7 cellular contexts compared by ENCODE assay signal in the genomic region with DNA sequence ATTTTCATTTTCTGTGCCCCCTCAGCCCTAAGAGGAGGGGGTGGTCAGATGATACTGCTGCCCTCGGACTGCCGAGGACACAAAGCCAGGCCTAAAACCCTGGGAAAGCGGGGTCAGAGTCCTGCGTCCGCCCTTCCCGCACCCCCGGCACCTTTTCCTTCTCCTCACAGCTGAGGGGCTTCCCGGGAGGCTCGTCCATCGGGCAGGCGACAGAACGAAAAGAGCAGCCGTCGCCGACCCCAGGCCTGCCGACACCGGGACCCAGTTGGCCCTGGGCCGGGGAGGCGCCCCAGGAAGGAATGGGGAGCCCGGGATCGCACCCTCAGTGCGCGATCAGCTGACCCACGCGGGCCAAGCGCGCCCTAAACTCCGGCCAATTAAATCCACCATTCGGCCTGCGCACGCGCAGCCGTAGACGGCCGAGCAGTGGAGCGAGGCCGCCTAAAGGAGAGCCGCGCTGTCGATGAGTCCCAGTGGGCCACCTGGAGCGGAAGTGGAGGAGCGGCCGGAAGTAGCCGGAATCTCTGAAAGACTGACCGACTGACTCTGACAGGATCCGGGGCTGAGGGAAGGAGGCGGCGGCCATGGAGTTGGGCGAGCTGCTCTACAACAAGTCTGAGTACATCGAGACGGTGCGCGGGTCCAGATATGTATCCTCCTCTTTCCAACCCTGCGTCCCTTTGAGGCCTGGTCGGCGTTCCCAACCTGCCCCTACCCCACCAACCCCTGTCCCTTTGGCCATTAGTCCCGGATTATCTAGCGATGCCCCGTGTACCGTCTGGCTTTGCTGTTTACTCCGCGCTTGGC.
A peak's percentile ranks its signal among the peaks of the same experiment; 100 is the strongest.
DNase-seq lines count a peak whose midpoint lies in the region; ATAC-seq, FAIRE-seq and TF ChIP-seq lines count a peak whose summit lies in the region.

A gene (plus strand): TSS at position 508 of the 807 bp plus-strand sequence. CDS start 77 bp downstream, at position 585.
A gene (minus strand): TSS at position 352 of the 807 bp plus-strand sequence. CDS start 153 bp downstream, at position 199.

- DNase-seq in GM18507 (ENCODE audit: extremely low spot score, insufficient read length, low read depth) (peak; percentile 99), NCI-H2029 treated with DMSO at 0.1 percent for 48 hours (lab: John Stamatoyannopoulos, UW) (peak; percentile 73), T-helper 9 cell (peak; percentile 69), astrocyte of the spinal cord (ENCODE audit: low read depth, low spot score) (peak; percentile 94), hippocampal formation (lab: John Stamatoyannopoulos, UW) (peak; percentile 89 to 95), retina (peak; percentile 94)

- FAIRE-seq in GM18507 (lab: Jason Lieb, UNC), result peak; percentile 96

- peak; percentile 95 for ATAC-seq in HG02981 (IDR thresholded peaks at IDR 0.05; ENCODE audit: unreplicated experiment)

- TF ChIP-seq CTCF in astrocyte of the spinal cord (IDR thresholded peaks at IDR 0.05; ENCODE audit: low read depth, low read length), result no peak

- H3K4me3 ChIP-seq in astrocyte of the spinal cord (ENCODE audit: low read depth, low read length), result peak within 1 kb of the TSS; percentile 100

- in situ Hi-C loops in astrocyte of the spinal cord (cut with HindIII; ENCODE audit: low sequenced_read_pairs), result no loop called here

Comparison
In these comparisons a context has a peak if more than half of its experiments do, and no peak if none do; other contexts are left out.
1. Peak in every context shown above with its lines: DNase-seq, ATAC-seq and H3K4me3 ChIP-seq.